Comparison of ENCODE assay signal across 9 cellular contexts in genomic region chr11:78961186-78961782, GRCh38.
DNase-seq lines count a peak whose midpoint lies in the region; ATAC-seq and TF ChIP-seq lines count a peak whose summit lies in the region.
"Had no signal": no experiment of that assay in that cellular context is flagged by ENCODE, and none has a peak within 500 bp of the region (broad histone marks: within the 10 kb centered on the region; RNA-seq: fewer than 3 reads in every experiment).

No MANE protein-coding gene starts in this region.

- H3K27ac Mint-ChIP-seq in activated T-helper 17 cell treated with anti-CD3 and anti-CD28 coated beads, Interleukin-2, amount 50 U/mL, for 72 hours: no peak overlapping the region
- H3K27ac Mint-ChIP-seq in activated T-helper 2 cell treated with anti-CD3 and anti-CD28 coated beads, Interferon-gamma antibody, Interleukin-2, Interleukin-4, amounts not matched to agents 10 μg/mL and 5 μg/mL and 100 μg/mL, durations not matched to agents 14 hours and 24 hours and 36 hours: no peak overlapping the region
- no peak overlapping the region for H3K27ac Mint-ChIP-seq in T-cell
- H3K27ac Mint-ChIP-seq: memory B cell had no signal

- TF ChIP-seq EP300 in ovary (IDR thresholded peaks at IDR 0.05): no peak

- H3K27ac ChIP-seq in colonic mucosa: no peak overlapping the region
- no peak overlapping the region for H3K27ac ChIP-seq in lower lobe of right lung
- H3K27ac ChIP-seq in ovary: no peak overlapping the region

- H3K27me3 ChIP-seq in colonic mucosa (no peaks in the 10 kb centered on the region), lower lobe of right lung (ENCODE audit: low read depth) (peaks cover 8% of the 10 kb centered on the region), ovary (no peaks in the 10 kb centered on the region)

- peak; percentile 86 to 95 for ATAC-seq in lower lobe of right lung
- no peak for ATAC-seq in activated T-helper 17 cell treated with anti-CD3 and anti-CD28 coated beads, Interleukin-2, amount 50 U/mL, for 72 hours (replicated peaks)
- no peak for ATAC-seq in T-cell (replicated peaks in 1 of 4)

- intact Hi-C loops in colonic mucosa (cut with DNase I) (loop anchor here (2.0 kb wide), 1 partner anchor 316 kb away; no protein-coding TSS in a partner anchor), lower lobe of right lung (cut with DNase I) (no loop called here), ovary (cut with DNase I) (no loop called here)
- intact Hi-C loops in activated T-helper 2 cell treated with anti-CD3 and anti-CD28 coated beads, Interferon-gamma antibody, Interleukin-2, Interleukin-4, amounts not matched to agents 10 μg/mL and 5 μg/mL and 100 μg/mL, durations not matched to agents 14 hours and 24 hours and 36 hours (cut with micrococcal nuclease): no loop called here

- no peak overlapping the region for H3K9ac ChIP-seq in colonic mucosa (ENCODE audit: low read depth in 2 of 2, low read length in 2 of 2)

- no peak for TF ChIP-seq POLR2A in ovary (IDR thresholded peaks at IDR 0.05)

- CTCF ChIA-PET in T-cell (lab: Charles Lee): no interaction called here

- TF ChIP-seq CTCF in colonic mucosa (IDR thresholded peaks at IDR 0.05) (peak; percentile 44), lower lobe of right lung (IDR thresholded peaks at IDR 0.05) (peak; percentile 55), ovary (IDR thresholded peaks at IDR 0.05) (no peak)

- 80 to 87% (median 83%) methylated on average over 3 of the region's 3 CpGs for WGBS in ovary, 3 donors

- H3K4me3 ChIP-seq in colonic mucosa: no peak overlapping the region
- H3K4me3 ChIP-seq in lower lobe of right lung: no peak overlapping the region
- no peak overlapping the region for H3K4me3 ChIP-seq in ovary

- DNase-seq in Daoy (ENCODE audit: low read depth): peak; percentile 39
- peak; percentile 33 for DNase-seq in NCI-H1436 (lab: John Stamatoyannopoulos, UW)
- peak; percentile 39 for DNase-seq in colonic mucosa
- peak; percentile 48 for DNase-seq in lower lobe of right lung
- no peak for DNase-seq in ovary
- no peak for DNase-seq in activated T-helper 2 cell treated with anti-CD3 and anti-CD28 coated beads, Interferon-gamma antibody, Interleukin-2, Interleukin-4, amounts not matched to agents 10 μg/mL and 5 μg/mL and 100 μg/mL, durations not matched to agents 14 hours and 24 hours and 36 hours (ENCODE audit: low spot score)
- no peak for DNase-seq in T-cell

- no peaks in the 10 kb centered on the region for H3K36me3 ChIP-seq in colonic mucosa
- H3K36me3 ChIP-seq in lower lobe of right lung: no peaks in the 10 kb centered on the region
- H3K36me3 ChIP-seq in ovary: no peaks in the 10 kb centered on the region

- H3K9me3 ChIP-seq in colonic mucosa: no peaks in the 10 kb centered on the region
- no peaks in the 10 kb centered on the region for H3K9me3 ChIP-seq in lower lobe of right lung
- no peaks in the 10 kb centered on the region for H3K9me3 ChIP-seq in ovary

- no peaks in the 10 kb centered on the region for H3K9me3 Mint-ChIP-seq in activated T-helper 17 cell treated with anti-CD3 and anti-CD28 coated beads, Interleukin-2, amount 50 U/mL, for 72 hours
- H3K9me3 Mint-ChIP-seq in activated T-helper 2 cell treated with anti-CD3 and anti-CD28 coated beads, Interferon-gamma antibody, Interleukin-2, Interleukin-4, amounts not matched to agents 10 μg/mL and 5 μg/mL and 100 μg/mL, durations not matched to agents 14 hours and 24 hours and 36 hours: no peaks in the 10 kb centered on the region
- H3K9me3 Mint-ChIP-seq in T-cell: no peaks in the 10 kb centered on the region
- H3K9me3 Mint-ChIP-seq: memory B cell had no signal

- H3K4me1 ChIP-seq in colonic mucosa (no peaks in the 10 kb centered on the region), lower lobe of right lung (peaks cover 8% of the 10 kb centered on the region), ovary (ENCODE audit: insufficient read depth) (no peaks in the 10 kb centered on the region)

- no peak overlapping the region for H3K4me3 Mint-ChIP-seq in activated T-helper 17 cell treated with anti-CD3 and anti-CD28 coated beads, Interleukin-2, amount 50 U/mL, for 72 hours
- H3K4me3 Mint-ChIP-seq in activated T-helper 2 cell treated with anti-CD3 and anti-CD28 coated beads, Interferon-gamma antibody, Interleukin-2, Interleukin-4, amounts not matched to agents 10 μg/mL and 5 μg/mL and 100 μg/mL, durations not matched to agents 14 hours and 24 hours and 36 hours (ENCODE audit: low read depth): no peak overlapping the region
- no peak overlapping the region for H3K4me3 Mint-ChIP-seq in T-cell
- H3K4me3 Mint-ChIP-seq: memory B cell had no signal

- H3K36me3 Mint-ChIP-seq in activated T-helper 17 cell treated with anti-CD3 and anti-CD28 coated beads, Interleukin-2, amount 50 U/mL, for 72 hours (ENCODE audit: low read depth): no peaks in the 10 kb centered on the region
- H3K36me3 Mint-ChIP-seq in activated T-helper 2 cell treated with anti-CD3 and anti-CD28 coated beads, Interferon-gamma antibody, Interleukin-2, Interleukin-4, amounts not matched to agents 10 μg/mL and 5 μg/mL and 100 μg/mL, durations not matched to agents 14 hours and 24 hours and 36 hours (ENCODE audit: low read depth): no peaks in the 10 kb centered on the region
- H3K36me3 Mint-ChIP-seq in T-cell: no peaks in the 10 kb centered on the region
- H3K36me3 Mint-ChIP-seq: memory B cell had no signal

- no peaks in the 10 kb centered on the region for H3K4me1 Mint-ChIP-seq in activated T-helper 17 cell treated with anti-CD3 and anti-CD28 coated beads, Interleukin-2, amount 50 U/mL, for 72 hours
- no peaks in the 10 kb centered on the region for H3K4me1 Mint-ChIP-seq in activated T-helper 2 cell treated with anti-CD3 and anti-CD28 coated beads, Interferon-gamma antibody, Interleukin-2, Interleukin-4, amounts not matched to agents 10 μg/mL and 5 μg/mL and 100 μg/mL, durations not matched to agents 14 hours and 24 hours and 36 hours (ENCODE audit: low read depth)
- H3K4me1 Mint-ChIP-seq in T-cell: peaks cover 0 to 6% (median 5%) of the 10 kb centered on the region in 3 donors

- POLR2A ChIA-PET in T-cell (lab: Charles Lee): no interaction called here

- H3K27me3 Mint-ChIP-seq in activated T-helper 17 cell treated with anti-CD3 and anti-CD28 coated beads, Interleukin-2, amount 50 U/mL, for 72 hours: peaks cover 23% of the 10 kb centered on the region
- peaks cover 34% of the 10 kb centered on the region for H3K27me3 Mint-ChIP-seq in activated T-helper 2 cell treated with anti-CD3 and anti-CD28 coated beads, Interferon-gamma antibody, Interleukin-2, Interleukin-4, amounts not matched to agents 10 μg/mL and 5 μg/mL and 100 μg/mL, durations not matched to agents 14 hours and 24 hours and 36 hours (ENCODE audit: low read depth)
- H3K27me3 Mint-ChIP-seq in T-cell: peaks cover 30 to 45% of the 10 kb centered on the region in 2 donors

Comparison
In these comparisons a context has a peak if more than half of its experiments do, and no peak if none do; other contexts are left out.
1. DNase-seq: peak in Daoy (single experiment), NCI-H1436 (single experiment), colonic mucosa (single experiment) and lower lobe of right lung (single experiment); none in ovary (0 of 5), activated T-helper 2 cell treated with anti-CD3 and anti-CD28 coated beads, Interferon-gamma antibody, Interleukin-2, Interleukin-4, amounts not matched to agents 10 μg/mL and 5 μg/mL and 100 μg/mL, durations not matched to agents 14 hours and 24 hours and 36 hours (single experiment) and T-cell (0 of 34).
2. CTCF ChIP-seq: peak in colonic mucosa (single experiment) and lower lobe of right lung (single experiment); none in ovary (0 of 3).
3. ATAC-seq: peak in lower lobe of right lung (2 of 2); none in activated T-helper 17 cell treated with anti-CD3 and anti-CD28 coated beads, Interleukin-2, amount 50 U/mL, for 72 hours (single experiment) and T-cell (0 of 4).